22 cellular contexts compared by ENCODE assay signal in the genomic region with DNA sequence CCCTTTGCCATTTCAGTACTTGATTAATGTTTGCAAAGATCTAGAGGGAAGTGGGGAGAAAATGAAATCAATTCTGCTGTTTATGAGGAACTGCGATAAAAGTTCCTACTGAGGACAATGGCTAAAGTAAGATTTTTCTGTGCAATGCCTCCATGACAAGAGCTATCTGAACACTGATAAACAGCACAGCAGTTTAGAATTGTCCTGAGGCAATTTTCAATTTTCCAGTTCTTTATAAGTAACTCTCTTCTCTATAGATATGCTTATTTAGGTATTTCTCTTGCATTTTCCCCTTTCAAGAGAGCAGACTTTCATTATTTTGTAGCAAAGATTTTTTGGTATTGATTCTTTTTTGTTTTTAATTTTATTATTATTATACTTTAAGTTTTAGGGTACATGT.
"Had no signal": no experiment of that assay in that cellular context is flagged by ENCODE, and none has a peak within 500 bp of the region (broad histone marks: within the 10 kb centered on the region; RNA-seq: fewer than 3 reads in every experiment).

No MANE protein-coding gene starts in this region.

- H3K27me3 Mint-ChIP-seq: natural killer cell treated with Interleukin-12 subunit alpha and Interleukin-12 subunit beta and Interleukin-15 and Interleukin-18, amount 100 ng/mL, for 72 hours had no signal

- ATAC-seq: heart left ventricle; lower lobe of right lung; natural killer cell treated with Interleukin-12 subunit alpha and Interleukin-12 subunit beta and Interleukin-15 and Interleukin-18, amount 100 ng/mL, for 72 hours; right cardiac atrium had no signal

- H3K27ac Mint-ChIP-seq: dendritic cell treated with granulocyte-macrophage colony-stimulating factor and Interleukin-4, amounts not matched to agents 40 ng/mL and 50 ng/mL, for 4 days; natural killer cell treated with Interleukin-12 subunit alpha and Interleukin-12 subunit beta and Interleukin-15 and Interleukin-18, amount 100 ng/mL, for 72 hours; neural progenitor cell; progenitor cell of endocrine pancreas had no signal

- H3K36me3 Mint-ChIP-seq: natural killer cell treated with Interleukin-12 subunit alpha and Interleukin-12 subunit beta and Interleukin-15 and Interleukin-18, amount 100 ng/mL, for 72 hours; neural progenitor cell had no signal

- H3K27me3 ChIP-seq: heart left ventricle, neural progenitor cell, ovary, upper lobe of left lung, uterus had no signal

- H3K4me1 ChIP-seq: lower lobe of right lung, upper lobe of left lung, uterus had no signal

- H3K9me3 ChIP-seq: heart left ventricle, left ventricle myocardium inferior, lower lobe of right lung, ovary, upper lobe of left lung, uterus had no signal

- H3K4me3 Mint-ChIP-seq: dendritic cell treated with granulocyte-macrophage colony-stimulating factor and Interleukin-4, amounts not matched to agents 40 ng/mL and 50 ng/mL, for 4 days; natural killer cell treated with Interleukin-12 subunit alpha and Interleukin-12 subunit beta and Interleukin-15 and Interleukin-18, amount 100 ng/mL, for 72 hours; neural progenitor cell had no signal

- H2AFZ ChIP-seq: neural progenitor cell had no signal

- H3K27ac ChIP-seq: lower lobe of right lung, neural progenitor cell, ovary, uterus had no signal

- DNase-seq: erythroblast; heart left ventricle; islet precursor cell; left ventricle myocardium inferior; lower lobe of right lung; mesenchymal stem cell; midbrain; nucleus accumbens; ovary; right cardiac atrium; stimulated activated CD4-positive, alpha-beta T cell treated with anti-CD3 and anti-CD28 coated beads, Interleukin-12 subunit alpha, Interleukin-12 subunit beta, amount 100 ng/mL, for 4 hours; stimulated activated CD4-positive, alpha-beta T cell treated with anti-CD3 and anti-CD28 coated beads, Interleukin-2, amount 100 ng/mL, for 48 hours; stimulated activated naive CD4-positive, alpha-beta T cell treated with Interleukin-2 at 50 U/mL for 16 hours; upper lobe of left lung; uterus had no signal

- H3K4me3 ChIP-seq: heart left ventricle, left ventricle myocardium inferior, lower lobe of right lung, neural progenitor cell, ovary, upper lobe of left lung, uterus had no signal

- H3K9me3 Mint-ChIP-seq: dendritic cell treated with granulocyte-macrophage colony-stimulating factor and Interleukin-4, amounts not matched to agents 40 ng/mL and 50 ng/mL, for 4 days; neural progenitor cell had no signal

- H3K4me2 ChIP-seq: neural progenitor cell had no signal

- H3K9ac ChIP-seq: neural progenitor cell had no signal

- H3K36me3 ChIP-seq: heart left ventricle, left ventricle myocardium inferior, lower lobe of right lung, neural progenitor cell, ovary, upper lobe of left lung, uterus had no signal

- FAIRE-seq: colon, frontal cortex, small intestine had no signal
